In the genomic region with DNA sequence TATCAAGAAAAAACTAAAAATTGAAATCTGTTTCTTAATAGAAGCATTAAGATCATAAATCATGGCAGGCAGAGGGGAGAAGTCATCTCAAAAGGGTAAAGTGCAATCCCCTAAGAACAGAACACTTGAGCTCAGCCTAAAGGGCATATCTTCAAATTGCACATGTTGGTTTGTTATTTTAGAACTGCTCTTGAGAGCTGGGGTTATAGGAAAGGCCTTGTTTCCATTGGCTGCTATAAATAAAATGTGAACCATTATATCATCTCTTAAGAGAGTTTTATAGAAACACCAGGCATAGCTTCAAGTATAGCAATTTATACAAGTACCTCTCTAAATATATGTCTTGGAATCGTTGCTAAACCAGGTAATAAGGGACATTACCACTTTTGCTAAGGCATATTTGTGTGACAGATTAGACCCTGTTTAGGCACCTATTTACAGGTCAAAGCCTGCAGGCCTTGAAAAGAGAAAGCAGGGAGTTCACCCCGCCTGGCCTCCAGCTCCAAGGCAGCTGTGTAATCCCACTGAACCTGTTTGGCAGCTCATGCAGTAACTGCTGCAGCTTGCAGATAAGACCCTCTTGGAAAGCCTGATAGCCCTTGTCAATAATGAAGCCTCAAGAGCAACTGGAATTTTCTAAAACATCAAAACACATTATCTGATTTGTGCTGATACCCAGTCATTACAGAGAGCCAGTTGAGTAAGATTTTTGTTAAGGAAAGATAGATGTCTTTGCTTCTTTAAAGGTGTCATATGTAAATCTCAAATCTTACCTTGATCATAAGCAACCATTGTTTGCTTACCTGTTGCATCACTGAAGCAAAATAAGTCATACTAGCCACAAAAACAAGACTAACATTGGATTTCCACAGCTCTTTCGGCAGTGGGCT, we compare ENCODE assay signal across 10 cellular contexts. TPM values are rescaled to one million over a fixed set of nuclear protein-coding genes. Genes with fewer than 3 reads are reported as not detected.
DNase-seq lines count a peak whose midpoint lies in the region; ATAC-seq, FAIRE-seq and TF ChIP-seq lines count a peak whose summit lies in the region.
"Had no signal": no experiment of that assay in that cellular context is flagged by ENCODE, and none has a peak within 500 bp of the region (broad histone marks: within the 10 kb centered on the region; RNA-seq: fewer than 3 reads in every experiment).

No MANE protein-coding gene starts in this region.

- H3K4me3 ChIP-seq in colonic mucosa (no peak overlapping the region), lower lobe of right lung (no peak overlapping the region), spleen (no peak overlapping the region)
- H3K4me3 ChIP-seq: BLaER1 had no signal

- TF ChIP-seq POLR2A in spleen (IDR thresholded peaks at IDR 0.05), result no peak

- H3K27ac Mint-ChIP-seq in Calu3 (ENCODE audit: unreplicated experiment), result peak overlapping the region; percentile 86

- no peak for TF ChIP-seq CTCF in Calu3 (IDR thresholded peaks at IDR 0.05; ENCODE audit: unreplicated experiment)
- TF ChIP-seq CTCF in colonic mucosa (IDR thresholded peaks at IDR 0.05), result no peak
- TF ChIP-seq CTCF in lower lobe of right lung (IDR thresholded peaks at IDR 0.05), result no peak
- TF ChIP-seq CTCF in spleen (IDR thresholded peaks at IDR 0.05 in 8 of 11, conservative IDR thresholded peaks at IDR 0.05 in 3 of 11), result no peak

- H3K27ac ChIP-seq in colonic mucosa, result peak overlapping the region; percentile 13
- H3K27ac ChIP-seq in lower lobe of right lung, result peak overlapping the region; percentile 53
- H3K27ac ChIP-seq in spleen, result peak overlapping the region in 1 of 8 donors; percentile 8
- H3K27ac ChIP-seq: BLaER1 had no signal

- H3K27me3 ChIP-seq in colonic mucosa (no peaks in the 10 kb centered on the region), lower lobe of right lung (ENCODE audit: low read depth) (no peaks in the 10 kb centered on the region), spleen (replicated peaks in 1 of 7) (no peaks in the 10 kb centered on the region)
- H3K27me3 ChIP-seq: BLaER1 had no signal

- 51 to 77% (median 65%) methylated on average over 3 of the region's 3 CpGs for WGBS in spleen, 5 donors

- DNase-seq in Calu3, result peak; percentile 82
- DNase-seq in NCI-H187 treated with DMSO at 0.1 percent for 48 hours (lab: John Stamatoyannopoulos, UW), result peak; percentile 75
- DNase-seq in colonic mucosa, result peak; percentile 78
- DNase-seq in lower lobe of right lung, result peak; percentile 61
- no peak for DNase-seq in RCC 7860 (ENCODE audit: low spot score)
- DNase-seq in spleen, result no peak
- no peak for DNase-seq in posterior cingulate gyrus
- DNase-seq: amygdala had no signal

- H3K27me3 Mint-ChIP-seq in Calu3 (ENCODE audit: unreplicated experiment), result no peaks in the 10 kb centered on the region

- H3K9me3 ChIP-seq in colonic mucosa (no peaks in the 10 kb centered on the region), lower lobe of right lung (no peaks in the 10 kb centered on the region), spleen (no peaks in the 10 kb centered on the region)
- H3K9me3 ChIP-seq: BLaER1 had no signal

- peak overlapping the region in 1 of 2 donors; percentile 21 for H3K9ac ChIP-seq in colonic mucosa (ENCODE audit: low read depth in 2 of 2, low read length in 2 of 2)
- H3K9ac ChIP-seq: BLaER1 had no signal

- H3K9me3 Mint-ChIP-seq in Calu3 (ENCODE audit: low read depth, unreplicated experiment), result no peaks in the 10 kb centered on the region

- ATAC-seq in lower lobe of right lung (peak; percentile 82 to 90), GM21390 (IDR thresholded peaks at IDR 0.05; ENCODE audit: unreplicated experiment) (no peak)

- H3K4me1 ChIP-seq in colonic mucosa (peaks cover 6% of the 10 kb centered on the region), lower lobe of right lung (peaks cover 21% of the 10 kb centered on the region), spleen (peaks cover 0 to 9% (median 2%) of the 10 kb centered on the region in 6 donors)
- H3K4me1 ChIP-seq: BLaER1 had no signal

- intact Hi-C loops in Calu3 (cut with micrococcal nuclease; ENCODE audit: unreplicated experiment), result no loop called here
- intact Hi-C loops in colonic mucosa (cut with DNase I), result no loop called here
- intact Hi-C loops in lower lobe of right lung (cut with DNase I), result no loop called here
- intact Hi-C loops in spleen (cut with DNase I; ENCODE audit: low total_unique reads), result no loop called here
- intact Hi-C loops in posterior cingulate gyrus (cut with DNase I), result no loop called here

- H3K36me3 Mint-ChIP-seq in Calu3 (ENCODE audit: insufficient read depth, unreplicated experiment), result peaks cover 6% of the 10 kb centered on the region

- CTCF ChIA-PET in Calu3 (lab: Charles Lee), result interaction anchor here (0.9 to 1.1 kb wide), 2 partner anchors 10 to 280 kb away, joined by 3 to 4 read pairs; no protein-coding TSS in a partner anchor

- FAIRE-seq in RCC 7860 (lab: Jason Lieb, UNC), result no peak

- H3K4me1 Mint-ChIP-seq in Calu3 (ENCODE audit: low read depth, unreplicated experiment), result peaks cover 47% of the 10 kb centered on the region

- no peak overlapping the region for H3K4me3 Mint-ChIP-seq in Calu3 (ENCODE audit: low read depth, unreplicated experiment)

- no TSS peak for BruUV-seq in Calu3 (replicated peaks; lab: Mats Ljungman, UMichigan)

- H3K36me3 ChIP-seq in colonic mucosa (no peaks in the 10 kb centered on the region), lower lobe of right lung (no peaks in the 10 kb centered on the region), spleen (no peaks in the 10 kb centered on the region)
- H3K36me3 ChIP-seq: BLaER1 had no signal

RNA-seq across cellular contexts. Expression of a gene that starts 24.2 kb away (rescaled TPM):
- total RNA-seq in Calu3 (2022), result 8.3 and 10.4 TPM in 2 replicates
- total RNA-seq in colonic mucosa, result 10 to 100 TPM in 1 of 2 donors, 1 to 10 TPM in 1; 6.5 to 14.6 TPM
- 21.3 TPM for total RNA-seq in lower lobe of right lung
- total RNA-seq in spleen, result 1 to 10 TPM; 1.7 to 3.6 (median 3.1) TPM
- polyA plus RNA-seq in spleen, result under 1 TPM; 0.09 to 0.35 (median 0.22) TPM

RNA-seq across cellular contexts. Expression of a gene that starts 34.5 kb away (rescaled TPM):
- total RNA-seq in Calu3 (2022) (29.7 TPM in 2 replicates), colonic mucosa (10 to 100 TPM; 11.3 to 19.9 TPM), lower lobe of right lung (23.4 TPM), spleen (10 to 100 TPM; 16.2 to 28.4 (median 21.1) TPM)
- 10 to 100 TPM; 19.6 to 29.7 (median 24.8) TPM for polyA plus RNA-seq in spleen

RNA-seq across cellular contexts. Expression of a gene that starts 51.5 kb away (rescaled TPM):
- total RNA-seq in Calu3 (2022), result 57.7 and 59.1 TPM in 2 replicates
- total RNA-seq in colonic mucosa, result 100 to 1,000 TPM in 1 of 2 donors, 10 to 100 TPM in 1; 80.7 to 167 TPM
- total RNA-seq in lower lobe of right lung, result 27.4 TPM
- 10 to 100 TPM; 27.4 to 45.1 (median 38.1) TPM for total RNA-seq in spleen
- polyA plus RNA-seq in spleen, result 10 to 100 TPM; 10.5 to 14.4 (median 11.0) TPM

Comparison
In these comparisons a context has a peak if more than half of its experiments do, and no peak if none do; other contexts are left out.
1. DNase-seq: peak in Calu3 (single experiment), NCI-H187 treated with DMSO at 0.1 percent for 48 hours (single experiment), colonic mucosa (single experiment) and lower lobe of right lung (single experiment); none in RCC 7860 (single experiment), spleen (single experiment) and posterior cingulate gyrus (0 of 10).